1 cellular context compared by ENCODE assay signal in the genomic region with DNA sequence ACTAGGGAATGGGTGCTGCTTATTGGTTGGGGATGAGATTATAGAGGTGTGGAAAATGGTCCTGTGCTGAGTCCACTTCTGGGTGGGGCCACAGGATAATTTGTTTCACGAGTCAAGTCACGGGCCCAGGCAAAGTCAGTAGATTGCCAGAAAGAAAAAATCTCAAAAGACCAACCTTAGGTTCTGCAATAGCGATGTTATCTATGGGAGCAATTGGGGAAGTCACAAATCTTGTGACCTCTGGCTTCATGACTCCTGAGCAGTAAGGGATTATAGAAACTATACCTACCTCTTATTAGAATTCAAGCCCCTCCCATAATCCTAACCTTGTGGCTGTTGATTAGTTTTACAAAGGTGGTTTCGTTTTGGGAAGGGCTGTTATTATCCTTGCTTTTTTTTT.
TF ChIP-seq lines count a peak whose summit lies in the region.

No MANE protein-coding gene starts in this region.

TF ChIP-seq in K562, 482 proteins besides CTCF, POLR2A, EP300 and RAD21:
- TF ChIP-seq MTA3 (IDR thresholded peaks at IDR 0.05; ENCODE audit: borderline replicate concordance) (no peak), NR2C2 (CRISPR knock-in tag; IDR thresholded peaks at IDR 0.05) (no peak), NR2C2 (tag; IDR thresholded peaks at IDR 0.05) (0 out of 2 replicates have a peak, but pooled peaks have one; percentile 19), ZNF224 (CRISPR knock-in tag; IDR thresholded peaks at IDR 0.05) (no peak), BDP1 (IDR thresholded peaks at IDR 0.05; ENCODE audit: insufficient read depth, insufficient read length) (no peak), TSC22D4 (tag; IDR thresholded peaks at IDR 0.05) (no peak), SRSF7 (optimal IDR thresholded peaks at IDR 0.05; ENCODE audit: low read depth, low read length) (no peak), COPS2 (conservative IDR thresholded peaks at IDR 0.05) (no peak), BHLHE40 (IDR thresholded peaks at IDR 0.05; ENCODE audit: low read length) (0 out of 2 replicates have a peak, but pooled peaks have one; percentile 41), ZNF274 (IDR thresholded peaks at IDR 0.05; ENCODE audit: borderline replicate concordance, low read depth, low read length) (no peak), MITF (IDR thresholded peaks at IDR 0.05) (peak; percentile 23; the same call in 1 of the 2 replicates), FOXJ2 (tag; IDR thresholded peaks at IDR 0.05) (no peak), ZNF263 (CRISPR knock-in tag; IDR thresholded peaks at IDR 0.05; ENCODE audit: borderline replicate concordance) (no peak), HMG20B (CRISPR knock-in tag; IDR thresholded peaks at IDR 0.05) (no peak), ZNF436 (CRISPR knock-in tag; IDR thresholded peaks at IDR 0.05) (no peak), TARDBP (IDR thresholded peaks at IDR 0.05) (no peak), MEIS2 (IDR thresholded peaks at IDR 0.05; ENCODE audit: partially characterized antibody) (peak; percentile 33), KDM1A (IDR thresholded peaks at IDR 0.05) (0 out of 4 replicates have a peak, but pooled peaks of 1 of the 2 experiments have one; percentile 15), ZNF384 (IDR thresholded peaks at IDR 0.05; ENCODE audit: low read depth, low read length) (no peak), PPARD (CRISPR knock-in tag; IDR thresholded peaks at IDR 0.05) (no peak), SPI1 (IDR thresholded peaks at IDR 0.05; ENCODE audit: borderline replicate concordance, low read depth, low read length) (peak; percentile 54; the same call in 1 of the 2 replicates), RCOR1 (IDR thresholded peaks at IDR 0.05; ENCODE audit: borderline replicate concordance in 1 of 2, low read depth in 2 of 2, low read length in 2 of 2) (0 out of 4 replicates have a peak, but pooled peaks of 1 of the 2 experiments have one; percentile 45), KDM2B (CRISPR knock-in tag; IDR thresholded peaks at IDR 0.05) (no peak), NR3C1 (CRISPR knock-in tag; IDR thresholded peaks at IDR 0.05) (no peak), SAFB2 (IDR thresholded peaks at IDR 0.05; ENCODE audit: borderline replicate concordance, low read depth, low read length, severe bottlenecking) (no peak), JUNB (CRISPR knock-in tag; conservative IDR thresholded peaks at IDR 0.05) (no peak), SNIP1 (IDR thresholded peaks at IDR 0.05; ENCODE audit: low read depth) (no peak), ZNF277 (CRISPR knock-in tag; IDR thresholded peaks at IDR 0.05; ENCODE audit: borderline replicate concordance) (no peak), ZNF76 (CRISPR knock-in tag; IDR thresholded peaks at IDR 0.05; ENCODE audit: borderline replicate concordance) (no peak), CXXC5 (CRISPR knock-in tag; IDR thresholded peaks at IDR 0.05) (no peak), RBM39 (optimal IDR thresholded peaks at IDR 0.05; ENCODE audit: low read depth, low read length) (no peak), BACH1 (tag; IDR thresholded peaks at IDR 0.05) (no peak), ESRRA (IDR thresholded peaks at IDR 0.05; ENCODE audit: borderline replicate concordance, low read depth) (peak; percentile 18; the same call in 1 of the 2 replicates), CBX5 (IDR thresholded peaks at IDR 0.05; ENCODE audit: borderline replicate concordance, low read depth) (no peak), TAF1 (IDR thresholded peaks at IDR 0.05; ENCODE audit: control insufficient read depth, extremely low read depth, insufficient read depth, low read length, severe bottlenecking) (no peak), GTF2F1 (IDR thresholded peaks at IDR 0.05; ENCODE audit: low read depth, low read length) (no peak), ASH1L (IDR thresholded peaks at IDR 0.05; ENCODE audit: borderline replicate concordance, low read depth, partially characterized antibody) (no peak), SAP30 (IDR thresholded peaks at IDR 0.05; ENCODE audit: borderline replicate concordance, insufficient read depth, low read depth, low read length, poor library complexity, severe bottlenecking) (no peak), GABPA (tag; conservative IDR thresholded peaks at IDR 0.05; ENCODE audit: low read depth) (no peak), SMARCA5 (IDR thresholded peaks at IDR 0.05) (no peak), POLR2B (IDR thresholded peaks at IDR 0.05; ENCODE audit: low read depth, partially characterized antibody) (no peak), POLR2AphosphoS5 (IDR thresholded peaks at IDR 0.05; ENCODE audit: control insufficient read depth, insufficient read depth, low read depth, low read length) (no peak)
- TF ChIP-seq, protein P1, sequence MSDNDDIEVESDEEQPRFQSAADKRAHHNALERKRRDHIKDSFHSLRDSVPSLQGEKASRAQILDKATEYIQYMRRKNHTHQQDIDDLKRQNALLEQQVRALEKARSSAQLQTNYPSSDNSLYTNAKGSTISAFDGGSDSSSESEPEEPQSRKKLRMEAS (CRISPR knock-in tag; IDR thresholded peaks at IDR 0.05) = no peak
- TF ChIP-seq, protein P2, sequence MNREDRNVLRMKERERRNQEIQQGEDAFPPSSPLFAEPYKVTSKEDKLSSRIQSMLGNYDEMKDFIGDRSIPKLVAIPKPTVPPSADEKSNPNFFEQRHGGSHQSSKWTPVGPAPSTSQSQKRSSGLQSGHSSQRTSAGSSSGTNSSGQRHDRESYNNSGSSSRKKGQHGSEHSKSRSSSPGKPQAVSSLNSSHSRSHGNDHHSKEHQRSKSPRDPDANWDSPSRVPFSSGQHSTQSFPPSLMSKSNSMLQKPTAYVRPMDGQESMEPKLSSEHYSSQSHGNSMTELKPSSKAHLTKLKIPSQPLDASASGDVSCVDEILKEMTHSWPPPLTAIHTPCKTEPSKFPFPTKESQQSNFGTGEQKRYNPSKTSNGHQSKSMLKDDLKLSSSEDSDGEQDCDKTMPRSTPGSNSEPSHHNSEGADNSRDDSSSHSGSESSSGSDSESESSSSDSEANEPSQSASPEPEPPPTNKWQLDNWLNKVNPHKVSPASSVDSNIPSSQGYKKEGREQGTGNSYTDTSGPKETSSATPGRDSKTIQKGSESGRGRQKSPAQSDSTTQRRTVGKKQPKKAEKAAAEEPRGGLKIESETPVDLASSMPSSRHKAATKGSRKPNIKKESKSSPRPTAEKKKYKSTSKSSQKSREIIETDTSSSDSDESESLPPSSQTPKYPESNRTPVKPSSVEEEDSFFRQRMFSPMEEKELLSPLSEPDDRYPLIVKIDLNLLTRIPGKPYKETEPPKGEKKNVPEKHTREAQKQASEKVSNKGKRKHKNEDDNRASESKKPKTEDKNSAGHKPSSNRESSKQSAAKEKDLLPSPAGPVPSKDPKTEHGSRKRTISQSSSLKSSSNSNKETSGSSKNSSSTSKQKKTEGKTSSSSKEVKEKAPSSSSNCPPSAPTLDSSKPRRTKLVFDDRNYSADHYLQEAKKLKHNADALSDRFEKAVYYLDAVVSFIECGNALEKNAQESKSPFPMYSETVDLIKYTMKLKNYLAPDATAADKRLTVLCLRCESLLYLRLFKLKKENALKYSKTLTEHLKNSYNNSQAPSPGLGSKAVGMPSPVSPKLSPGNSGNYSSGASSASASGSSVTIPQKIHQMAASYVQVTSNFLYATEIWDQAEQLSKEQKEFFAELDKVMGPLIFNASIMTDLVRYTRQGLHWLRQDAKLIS (CRISPR knock-in tag; IDR thresholded peaks at IDR 0.05) = no peak
- TF ChIP-seq, protein P3, sequence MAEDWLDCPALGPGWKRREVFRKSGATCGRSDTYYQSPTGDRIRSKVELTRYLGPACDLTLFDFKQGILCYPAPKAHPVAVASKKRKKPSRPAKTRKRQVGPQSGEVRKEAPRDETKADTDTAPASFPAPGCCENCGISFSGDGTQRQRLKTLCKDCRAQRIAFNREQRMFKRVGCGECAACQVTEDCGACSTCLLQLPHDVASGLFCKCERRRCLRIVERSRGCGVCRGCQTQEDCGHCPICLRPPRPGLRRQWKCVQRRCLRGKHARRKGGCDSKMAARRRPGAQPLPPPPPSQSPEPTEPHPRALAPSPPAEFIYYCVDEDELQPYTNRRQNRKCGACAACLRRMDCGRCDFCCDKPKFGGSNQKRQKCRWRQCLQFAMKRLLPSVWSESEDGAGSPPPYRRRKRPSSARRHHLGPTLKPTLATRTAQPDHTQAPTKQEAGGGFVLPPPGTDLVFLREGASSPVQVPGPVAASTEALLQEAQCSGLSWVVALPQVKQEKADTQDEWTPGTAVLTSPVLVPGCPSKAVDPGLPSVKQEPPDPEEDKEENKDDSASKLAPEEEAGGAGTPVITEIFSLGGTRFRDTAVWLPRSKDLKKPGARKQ (CRISPR knock-in tag; IDR thresholded peaks at IDR 0.05) = no peak
- TF ChIP-seq, protein P4, sequence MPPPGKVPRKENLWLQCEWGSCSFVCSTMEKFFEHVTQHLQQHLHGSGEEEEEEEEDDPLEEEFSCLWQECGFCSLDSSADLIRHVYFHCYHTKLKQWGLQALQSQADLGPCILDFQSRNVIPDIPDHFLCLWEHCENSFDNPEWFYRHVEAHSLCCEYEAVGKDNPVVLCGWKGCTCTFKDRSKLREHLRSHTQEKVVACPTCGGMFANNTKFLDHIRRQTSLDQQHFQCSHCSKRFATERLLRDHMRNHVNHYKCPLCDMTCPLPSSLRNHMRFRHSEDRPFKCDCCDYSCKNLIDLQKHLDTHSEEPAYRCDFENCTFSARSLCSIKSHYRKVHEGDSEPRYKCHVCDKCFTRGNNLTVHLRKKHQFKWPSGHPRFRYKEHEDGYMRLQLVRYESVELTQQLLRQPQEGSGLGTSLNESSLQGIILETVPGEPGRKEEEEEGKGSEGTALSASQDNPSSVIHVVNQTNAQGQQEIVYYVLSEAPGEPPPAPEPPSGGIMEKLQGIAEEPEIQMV (tag; conservative IDR thresholded peaks at IDR 0.05; ENCODE audit: low read depth) = no peak
- TF ChIP-seq, protein P5, sequence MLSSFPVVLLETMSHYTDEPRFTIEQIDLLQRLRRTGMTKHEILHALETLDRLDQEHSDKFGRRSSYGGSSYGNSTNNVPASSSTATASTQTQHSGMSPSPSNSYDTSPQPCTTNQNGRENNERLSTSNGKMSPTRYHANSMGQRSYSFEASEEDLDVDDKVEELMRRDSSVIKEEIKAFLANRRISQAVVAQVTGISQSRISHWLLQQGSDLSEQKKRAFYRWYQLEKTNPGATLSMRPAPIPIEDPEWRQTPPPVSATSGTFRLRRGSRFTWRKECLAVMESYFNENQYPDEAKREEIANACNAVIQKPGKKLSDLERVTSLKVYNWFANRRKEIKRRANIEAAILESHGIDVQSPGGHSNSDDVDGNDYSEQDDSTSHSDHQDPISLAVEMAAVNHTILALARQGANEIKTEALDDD (IDR thresholded peaks at IDR 0.05) = no peak
- TF ChIP-seq, protein P6, sequence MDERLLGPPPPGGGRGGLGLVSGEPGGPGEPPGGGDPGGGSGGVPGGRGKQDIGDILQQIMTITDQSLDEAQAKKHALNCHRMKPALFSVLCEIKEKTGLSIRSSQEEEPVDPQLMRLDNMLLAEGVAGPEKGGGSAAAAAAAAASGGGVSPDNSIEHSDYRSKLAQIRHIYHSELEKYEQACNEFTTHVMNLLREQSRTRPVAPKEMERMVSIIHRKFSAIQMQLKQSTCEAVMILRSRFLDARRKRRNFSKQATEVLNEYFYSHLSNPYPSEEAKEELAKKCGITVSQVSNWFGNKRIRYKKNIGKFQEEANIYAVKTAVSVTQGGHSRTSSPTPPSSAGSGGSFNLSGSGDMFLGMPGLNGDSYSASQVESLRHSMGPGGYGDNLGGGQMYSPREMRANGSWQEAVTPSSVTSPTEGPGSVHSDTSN (CRISPR knock-in tag; IDR thresholded peaks at IDR 0.05; ENCODE audit: low read depth) = no peak
- TF ChIP-seq, protein P6 (tag; conservative IDR thresholded peaks at IDR 0.05; ENCODE audit: low read depth) = peak; percentile 34; the same call in 1 of the 2 replicates
- TF ChIP-seq, protein P7, sequence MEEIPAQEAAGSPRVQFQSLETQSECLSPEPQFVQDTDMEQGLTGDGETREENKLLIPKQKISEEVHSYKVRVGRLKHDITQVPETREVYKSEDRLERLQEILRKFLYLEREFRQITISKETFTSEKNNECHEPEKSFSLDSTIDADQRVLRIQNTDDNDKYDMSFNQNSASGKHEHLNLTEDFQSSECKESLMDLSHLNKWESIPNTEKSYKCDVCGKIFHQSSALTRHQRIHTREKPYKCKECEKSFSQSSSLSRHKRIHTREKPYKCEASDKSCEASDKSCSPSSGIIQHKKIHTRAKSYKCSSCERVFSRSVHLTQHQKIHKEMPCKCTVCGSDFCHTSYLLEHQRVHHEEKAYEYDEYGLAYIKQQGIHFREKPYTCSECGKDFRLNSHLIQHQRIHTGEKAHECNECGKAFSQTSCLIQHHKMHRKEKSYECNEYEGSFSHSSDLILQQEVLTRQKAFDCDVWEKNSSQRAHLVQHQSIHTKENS (CRISPR knock-in tag; IDR thresholded peaks at IDR 0.05) = no peak
